ENCODE assay signal across 11 cellular contexts in genomic region chr22:45831394-45831793, GRCh38.
DNase-seq lines count a peak whose midpoint lies in the region; ATAC-seq, FAIRE-seq and TF ChIP-seq lines count a peak whose summit lies in the region.
"Had no signal": no experiment of that assay in that cellular context is flagged by ENCODE, and none has a peak within 500 bp of the region (broad histone marks: within the 10 kb centered on the region; RNA-seq: fewer than 3 reads in every experiment).

No MANE protein-coding gene starts in this region.

- H3K27ac Mint-ChIP-seq in astrocyte (ENCODE audit: unreplicated experiment) (peak overlapping the region; percentile 65), endothelial cell (ENCODE audit: unreplicated experiment) (no peak overlapping the region)

- H3K9ac ChIP-seq in astrocyte (ENCODE audit: low read length) = peak overlapping the region; percentile 59

- TF ChIP-seq CTCF in C4-2B (conservative IDR thresholded peaks at IDR 0.05) = peak; percentile 33
- peak; percentile 44 for TF ChIP-seq CTCF in astrocyte (IDR thresholded peaks at IDR 0.05; ENCODE audit: insufficient read depth, low read depth, low read length)
- TF ChIP-seq CTCF in left lung (IDR thresholded peaks at IDR 0.05) = peak; percentile 9 to 21
- TF ChIP-seq CTCF in ovary (IDR thresholded peaks at IDR 0.05) = no peak
- TF ChIP-seq CTCF in endothelial cell (IDR thresholded peaks at IDR 0.05; ENCODE audit: unreplicated experiment) = no peak

- 71 to 80% (median 78%) methylated on average over 2 of the region's 2 CpGs for WGBS in ovary, 3 donors

- H3K27me3 ChIP-seq in astrocyte (ENCODE audit: insufficient read depth, low read length) (no peaks in the 10 kb centered on the region), left lung (no peaks in the 10 kb centered on the region), ovary (no peaks in the 10 kb centered on the region)
- H3K27me3 ChIP-seq: testis had no signal

- no peak for TF ChIP-seq POLR2A in ovary (IDR thresholded peaks at IDR 0.05)

- DNase-seq in HS-5 (ENCODE audit: low read depth) (peak; percentile 18), astrocyte (ENCODE audit: low read depth) (peak; percentile 44), left lung (no peak), ovary (no peak), endothelial cell (ENCODE audit: low spot score) (no peak), HuH-7.5 (ENCODE audit: low spot score) (no peak)
- DNase-seq in effector CD8-positive, alpha-beta T cell (lab: John Stamatoyannopoulos, UW) = no peak
- DNase-seq: DMS153, testis had no signal

- peaks cover 12% of the 10 kb centered on the region for H3K36me3 Mint-ChIP-seq in astrocyte (ENCODE audit: low read depth, unreplicated experiment)
- H3K36me3 Mint-ChIP-seq in endothelial cell (ENCODE audit: low read depth, unreplicated experiment) = peaks cover 4% of the 10 kb centered on the region

- H3K4me3 Mint-ChIP-seq in astrocyte (ENCODE audit: unreplicated experiment) (no peak overlapping the region), endothelial cell (ENCODE audit: unreplicated experiment) (no peak overlapping the region)
- H3K4me3 Mint-ChIP-seq: mesothelial cell of epicardium had no signal

- intact Hi-C loops in left lung (cut with DNase I) = no loop called here
- intact Hi-C loops in ovary (cut with DNase I) = no loop called here

- peaks cover 4% of the 10 kb centered on the region for H3K9me3 Mint-ChIP-seq in astrocyte (ENCODE audit: unreplicated experiment)
- H3K9me3 Mint-ChIP-seq in endothelial cell (ENCODE audit: unreplicated experiment) = no peaks in the 10 kb centered on the region

- H3K79me2 ChIP-seq in astrocyte (ENCODE audit: insufficient read depth, low read length) = peaks cover 8% of the 10 kb centered on the region

- H3K27ac ChIP-seq in C4-2B (no peak overlapping the region), astrocyte (ENCODE audit: low read depth, low read length) (peak overlapping the region; percentile 81), left lung (no peak overlapping the region), ovary (no peak overlapping the region)
- H3K27ac ChIP-seq: testis had no signal

- peaks cover 6% of the 10 kb centered on the region for H3K36me3 ChIP-seq in astrocyte (ENCODE audit: insufficient read depth, low read length)
- H3K36me3 ChIP-seq in left lung = peaks cover 0 to 19% of the 10 kb centered on the region in 2 donors
- no peaks in the 10 kb centered on the region for H3K36me3 ChIP-seq in ovary

- peak; percentile 64 for ATAC-seq in left lung

- H3K27me3 Mint-ChIP-seq in astrocyte (ENCODE audit: low read depth, unreplicated experiment) = no peaks in the 10 kb centered on the region
- peaks cover 3% of the 10 kb centered on the region for H3K27me3 Mint-ChIP-seq in endothelial cell (ENCODE audit: unreplicated experiment)

- H3K4me1 Mint-ChIP-seq in astrocyte (ENCODE audit: low read depth, unreplicated experiment) (peaks cover 36% of the 10 kb centered on the region), endothelial cell (ENCODE audit: unreplicated experiment) (no peaks in the 10 kb centered on the region)

- H3K4me1 ChIP-seq in astrocyte (ENCODE audit: insufficient read depth, low read length) = peaks cover 15% of the 10 kb centered on the region
- H3K4me1 ChIP-seq in left lung = no peaks in the 10 kb centered on the region
- H3K4me1 ChIP-seq in ovary (ENCODE audit: insufficient read depth) = peaks cover 2% of the 10 kb centered on the region
- H3K4me1 ChIP-seq: testis had no signal

- peak overlapping the region; percentile 72 for H3K4me2 ChIP-seq in astrocyte (ENCODE audit: low read length)

- no peak overlapping the region for H3K4me3 ChIP-seq in astrocyte (ENCODE audit: insufficient read depth, low read depth, low read length)
- H3K4me3 ChIP-seq in left lung = no peak overlapping the region
- no peak overlapping the region for H3K4me3 ChIP-seq in ovary
- H3K4me3 ChIP-seq: testis had no signal

- FAIRE-seq in astrocyte (lab: Jason Lieb, UNC) = no peak

- H3K9me3 ChIP-seq in astrocyte (ENCODE audit: insufficient read depth, low read depth, low read length) (no peaks in the 10 kb centered on the region), left lung (no peaks in the 10 kb centered on the region), ovary (no peaks in the 10 kb centered on the region)
- H3K9me3 ChIP-seq: testis had no signal

- H2AFZ ChIP-seq in astrocyte (ENCODE audit: low read depth, low read length) = no peak overlapping the region

- H4K20me1 ChIP-seq in astrocyte (ENCODE audit: insufficient read depth, low read length) = peaks cover 26% of the 10 kb centered on the region

- TF ChIP-seq EP300 in ovary (IDR thresholded peaks at IDR 0.05) = no peak

Comparison
In these comparisons a context has a peak if more than half of its experiments do, and no peak if none do; other contexts are left out.
1. CTCF ChIP-seq: peak in C4-2B (single experiment), astrocyte (single experiment) and left lung (2 of 2); none in ovary (0 of 3) and endothelial cell (single experiment).
2. DNase-seq: peak in HS-5 (single experiment) and astrocyte (single experiment); none in left lung (0 of 2), ovary (0 of 5), effector CD8-positive, alpha-beta T cell (single experiment), endothelial cell (single experiment) and HuH-7.5 (single experiment).